ENCODE assay signal across 21 cellular contexts in the genomic region with DNA sequence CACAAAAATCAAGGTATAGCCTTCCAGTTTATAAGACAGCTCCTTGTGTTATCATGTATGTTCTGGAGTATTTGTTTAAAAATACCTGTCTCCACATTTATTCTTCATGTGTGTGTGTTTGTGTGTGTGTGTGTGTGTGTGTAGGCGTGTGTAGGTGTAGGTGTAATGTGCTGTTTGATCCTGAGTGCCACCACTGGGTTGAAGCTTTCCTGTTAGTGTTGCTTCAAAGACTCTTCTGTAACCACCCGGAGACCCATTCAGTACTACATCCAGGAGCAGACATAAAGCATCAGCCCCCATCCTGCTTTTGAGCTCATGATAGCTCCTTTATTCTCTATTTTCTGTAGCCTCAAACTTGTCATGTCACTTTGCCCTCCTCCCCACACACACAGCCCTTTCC.
"Had no signal": no experiment of that assay in that cellular context is flagged by ENCODE, and none has a peak within 500 bp of the region (broad histone marks: within the 10 kb centered on the region; RNA-seq: fewer than 3 reads in every experiment).

No MANE protein-coding gene starts in this region.

- H3K36me3 ChIP-seq: gastrocnemius medialis, prostate gland, sigmoid colon, stomach, thyroid gland had no signal

- H3K9me3 Mint-ChIP-seq: memory B cell; stimulated activated effector memory CD8-positive, alpha-beta T cell treated with anti-CD3 and anti-CD28 coated beads, Interleukin-12 subunit alpha, Interleukin-12 subunit beta, amount 100 ng/mL, for 72 hours; type B pancreatic cell had no signal

- H3K4me1 ChIP-seq: gastrocnemius medialis, prostate gland, thyroid gland had no signal

- H3K27ac ChIP-seq: dorsolateral prefrontal cortex, epithelial cell of prostate, gastrocnemius medialis, prostate gland, sigmoid colon, stomach, thyroid gland had no signal

- H3K27me3 ChIP-seq: gastrocnemius medialis, sigmoid colon, stomach, thyroid gland had no signal

- DNase-seq: dorsolateral prefrontal cortex; effector CD4-positive, alpha-beta T cell; gastrocnemius medialis; kidney; nucleus accumbens; right cardiac atrium; sigmoid colon; stimulated activated CD4-positive, alpha-beta T cell treated with anti-CD3 and anti-CD28 coated beads, Interleukin-2, amount 100 ng/mL, for 24 hours; stimulated activated CD4-positive, alpha-beta T cell treated with anti-CD3 and anti-CD28 coated beads, Interleukin-4, amount 100 ng/mL, for 24 hours; stimulated activated naive CD4-positive, alpha-beta T cell treated with Interleukin-2 at 50 U/mL for 16 hours; stomach; thyroid gland had no signal

- ATAC-seq: esophagus mucosa; gastrocnemius medialis; left lobe of liver; right cardiac atrium; stimulated activated effector memory CD8-positive, alpha-beta T cell treated with anti-CD3 and anti-CD28 coated beads, Interleukin-12 subunit alpha, Interleukin-12 subunit beta, amount 100 ng/mL, for 72 hours had no signal

- H3K36me3 Mint-ChIP-seq: memory B cell; stimulated activated effector memory CD8-positive, alpha-beta T cell treated with anti-CD3 and anti-CD28 coated beads, Interleukin-12 subunit alpha, Interleukin-12 subunit beta, amount 100 ng/mL, for 72 hours; type B pancreatic cell had no signal

- H3K27ac Mint-ChIP-seq: memory B cell; nephron; stimulated activated effector memory CD8-positive, alpha-beta T cell treated with anti-CD3 and anti-CD28 coated beads, Interleukin-12 subunit alpha, Interleukin-12 subunit beta, amount 100 ng/mL, for 72 hours had no signal

- H3K4me3 Mint-ChIP-seq: memory B cell; stimulated activated effector memory CD8-positive, alpha-beta T cell treated with anti-CD3 and anti-CD28 coated beads, Interleukin-12 subunit alpha, Interleukin-12 subunit beta, amount 100 ng/mL, for 72 hours; type B pancreatic cell had no signal

- H3K4me3 ChIP-seq: dorsolateral prefrontal cortex, gastrocnemius medialis, lung, prostate gland, sigmoid colon, stomach, thyroid gland had no signal

- H3K9me3 ChIP-seq: gastrocnemius medialis, prostate gland, sigmoid colon, stomach, thyroid gland had no signal
